Comparison of ENCODE assay signal across 22 cellular contexts in the genomic region with DNA sequence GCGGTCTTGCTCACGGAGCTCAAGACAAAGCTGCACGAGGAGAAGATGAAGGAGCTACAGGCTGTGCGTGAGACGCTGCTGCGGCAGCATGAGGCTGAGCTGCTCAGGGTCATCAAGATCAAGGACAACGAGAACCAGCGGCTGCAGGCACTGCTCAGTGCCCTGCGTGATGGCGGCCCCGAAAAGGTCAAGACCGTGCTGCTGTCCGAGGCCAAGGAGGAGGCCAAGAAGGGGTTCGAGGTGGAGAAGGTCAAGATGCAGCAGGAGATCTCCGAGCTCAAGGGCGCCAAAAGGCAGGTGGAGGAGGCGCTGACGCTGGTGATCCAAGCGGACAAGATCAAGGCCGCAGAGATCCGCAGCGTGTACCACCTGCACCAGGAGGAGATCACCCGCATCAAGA. TPM values are rescaled to one million over a fixed set of nuclear protein-coding genes. Genes with fewer than 3 reads are reported as not detected.
"Had no signal": no experiment of that assay in that cellular context is flagged by ENCODE, and none has a peak within 500 bp of the region (broad histone marks: within the 10 kb centered on the region; RNA-seq: fewer than 3 reads in every experiment).

No MANE protein-coding gene starts in this region.

- H3K4me1 Mint-ChIP-seq: immature natural killer cell; memory B cell; stimulated activated memory B cell treated with anti-CD40 and anti-IgM and Interleukin-4, amounts not matched to agents 10 μg/mL and 1 μg/mL and 100 μg/mL, for 72 hours had no signal

- H3K36me3 Mint-ChIP-seq: immature natural killer cell; memory B cell; stimulated activated memory B cell treated with anti-CD40 and anti-IgM and Interleukin-4, amounts not matched to agents 10 μg/mL and 1 μg/mL and 100 μg/mL, for 72 hours had no signal

- H3K36me3 ChIP-seq: esophagus squamous epithelium, pancreas, tibial artery, upper lobe of left lung, uterus had no signal

- H3K27ac Mint-ChIP-seq: effector memory CD8-positive, alpha-beta T cell; immature natural killer cell; memory B cell; nephron; progenitor cell of endocrine pancreas; stimulated activated memory B cell treated with anti-CD40 and anti-IgM and Interleukin-4, amounts not matched to agents 10 μg/mL and 1 μg/mL and 100 μg/mL, for 72 hours had no signal

- ATAC-seq: effector memory CD8-positive, alpha-beta T cell; left lobe of liver; pancreas; sciatic nerve; stimulated activated memory B cell treated with anti-CD40 and anti-IgM and Interleukin-4, amounts not matched to agents 10 μg/mL and 1 μg/mL and 100 μg/mL, for 72 hours; stimulated activated naive CD8-positive, alpha-beta T cell treated with anti-CD3 and anti-CD28 coated beads, Interleukin-15, Interleukin-2, amounts not matched to agents 100 U/mL and 50 U/mL, for 24 hours had no signal

- H3K4me3 ChIP-seq: esophagus squamous epithelium, lung, pancreas, testis, tibial artery, upper lobe of left lung, uterus had no signal

- DNase-seq: cortex of kidney; effector memory CD8-positive, alpha-beta T cell; erythroblast; esophagus squamous epithelium; hypothalamus; immature natural killer cell; islet precursor cell; pancreas; stimulated activated CD4-positive, alpha-beta T cell treated with anti-CD3 and anti-CD28 coated beads, Interleukin-4, amount 100 ng/mL, for 4 hours; stimulated activated naive CD8-positive, alpha-beta T cell treated with anti-CD3 and anti-CD28 coated beads, Interleukin-15, Interleukin-2, amounts not matched to agents 100 U/mL and 50 U/mL, for 24 hours; substantia nigra; testis; tibial artery; upper lobe of left lung; uterus had no signal

- H3K4me1 ChIP-seq: esophagus squamous epithelium, pancreas, testis, tibial artery, upper lobe of left lung, uterus had no signal

- H3K4me3 Mint-ChIP-seq: effector memory CD8-positive, alpha-beta T cell; immature natural killer cell; memory B cell; nephron; stimulated activated memory B cell treated with anti-CD40 and anti-IgM and Interleukin-4, amounts not matched to agents 10 μg/mL and 1 μg/mL and 100 μg/mL, for 72 hours had no signal

- H3K9me3 ChIP-seq: esophagus squamous epithelium, pancreas, testis, tibial artery, upper lobe of left lung, uterus had no signal

- H3K27me3 ChIP-seq: pancreas, testis, tibial artery, upper lobe of left lung, uterus had no signal

- H3K9me3 Mint-ChIP-seq: effector memory CD8-positive, alpha-beta T cell; immature natural killer cell; memory B cell; nephron; stimulated activated memory B cell treated with anti-CD40 and anti-IgM and Interleukin-4, amounts not matched to agents 10 μg/mL and 1 μg/mL and 100 μg/mL, for 72 hours had no signal

- H3K27ac ChIP-seq: esophagus squamous epithelium, pancreas, testis, tibial artery, upper lobe of left lung, uterus had no signal

RNA-seq across cellular contexts. Expression of gene JAKMIP3, which starts 51.4 kb away (rescaled TPM):
- polyA plus RNA-seq: immature natural killer cell had no signal
